In the genomic region with DNA sequence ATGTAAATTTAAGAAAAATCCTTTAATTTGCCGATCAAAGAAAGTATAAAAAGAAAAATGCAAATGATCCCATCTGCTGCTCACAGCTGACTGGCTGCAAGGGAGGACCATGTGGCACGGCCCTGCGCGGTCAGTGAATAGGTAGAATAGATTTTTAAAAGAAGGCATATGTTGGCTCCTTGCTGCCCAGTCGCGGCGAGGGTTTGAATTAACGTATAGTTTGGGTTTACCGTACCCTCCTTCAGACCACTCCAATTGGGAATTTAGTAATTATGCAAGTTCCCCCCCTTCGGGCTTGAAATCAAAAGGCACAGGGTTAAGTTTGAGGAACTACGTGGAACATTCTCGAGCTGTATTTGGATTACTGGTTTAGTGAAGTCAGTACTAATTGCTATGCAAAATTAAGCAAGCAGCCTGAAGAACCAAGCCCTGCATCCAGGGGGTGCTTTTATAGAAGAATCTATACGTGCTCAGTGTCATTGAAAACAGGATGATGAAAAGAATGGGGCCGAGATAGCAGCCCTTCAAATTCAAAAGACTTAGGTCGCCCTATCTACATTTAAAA, we compare ENCODE assay signal across 8 cellular contexts. TPM values are rescaled to one million over a fixed set of nuclear protein-coding genes. Genes with fewer than 3 reads are reported as not detected.
A peak's percentile ranks its signal among the peaks of the same experiment; 100 is the strongest.
DNase-seq lines count a peak whose midpoint lies in the region; ATAC-seq, FAIRE-seq and TF ChIP-seq lines count a peak whose summit lies in the region.

No MANE protein-coding gene starts in this region.

- no peaks in the 10 kb centered on the region for H3K27me3 ChIP-seq in pancreas

- ATAC-seq in GM19351 (IDR thresholded peaks at IDR 0.05; ENCODE audit: unreplicated experiment) (peak; percentile 28), pancreas (peak; percentile 55 to 79 (median 68)), GM18502 (IDR thresholded peaks at IDR 0.05; ENCODE audit: poor library complexity, unreplicated experiment) (no peak), GM18520 (IDR thresholded peaks at IDR 0.05; ENCODE audit: unreplicated experiment) (no peak)

- no peak for TF ChIP-seq CTCF in AG04449 (IDR thresholded peaks at IDR 0.05; ENCODE audit: insufficient read depth, low read length, missing control alignments)
- peak; percentile 16 for TF ChIP-seq CTCF in glutamatergic neuron (IDR thresholded peaks at IDR 0.05; ENCODE audit: partially characterized antibody, unreplicated experiment)
- TF ChIP-seq CTCF in pancreas (IDR thresholded peaks at IDR 0.05), result no peak

- H3K27me3 Mint-ChIP-seq in activated CD4-positive, alpha-beta memory T cell treated with anti-CD3 and anti-CD28 coated beads, Interleukin-2, amount 10 ng/mL, durations not matched to agents 7 days and 5 days, result peaks cover 17% of the 10 kb centered on the region
- H3K27me3 Mint-ChIP-seq in glutamatergic neuron (ENCODE audit: unreplicated experiment), result peaks cover 24% of the 10 kb centered on the region

- peak overlapping the region; percentile 71 for H3K4me3 Mint-ChIP-seq in activated CD4-positive, alpha-beta memory T cell treated with anti-CD3 and anti-CD28 coated beads, Interleukin-2, amount 10 ng/mL, durations not matched to agents 7 days and 5 days
- H3K4me3 Mint-ChIP-seq in glutamatergic neuron (ENCODE audit: unreplicated experiment), result peak overlapping the region; percentile 93

- H3K36me3 Mint-ChIP-seq in activated CD4-positive, alpha-beta memory T cell treated with anti-CD3 and anti-CD28 coated beads, Interleukin-2, amount 10 ng/mL, durations not matched to agents 7 days and 5 days (ENCODE audit: low read depth), result no peaks in the 10 kb centered on the region
- no peaks in the 10 kb centered on the region for H3K36me3 Mint-ChIP-seq in glutamatergic neuron (ENCODE audit: unreplicated experiment)

- POLR2A ChIA-PET in AG04449 (lab: Yijun Ruan, JAX), result interaction anchor here (0.6 kb wide), 1 partner anchor 490 kb away, joined by 3 read pairs; no protein-coding TSS in a partner anchor
- POLR2A ChIA-PET in activated CD4-positive, alpha-beta memory T cell treated with anti-CD3 and anti-CD28 coated beads, Interleukin-2, amount 10 ng/mL, durations not matched to agents 7 days and 5 days (lab: Charles Lee), result interaction anchor here (1.3 to 1.8 kb wide), 3 partner anchors 55 to 343 kb away, joined by 6 to 10 read pairs (median 9); a partner anchor contains a TSS

- CTCF ChIA-PET in AG04449 (lab: Yijun Ruan, JAX), result interaction anchor here (1.0 to 2.7 kb wide), 7 partner anchors 11 to 203 kb away, joined by 3 to 6 read pairs (median 4); a partner anchor contains a TSS
- CTCF ChIA-PET in activated CD4-positive, alpha-beta memory T cell treated with anti-CD3 and anti-CD28 coated beads, Interleukin-2, amount 10 ng/mL, durations not matched to agents 7 days and 5 days (lab: Charles Lee), result interaction anchor here (1.4 to 1.5 kb wide), 2 partner anchors 44 to 88 kb away, joined by 3 to 5 read pairs; a partner anchor contains a TSS

- FAIRE-seq in pancreas (lab: Jason Lieb, UNC), result no peak

- no peak overlapping the region for H3K27ac Mint-ChIP-seq in activated CD4-positive, alpha-beta memory T cell treated with anti-CD3 and anti-CD28 coated beads, Interleukin-2, amount 10 ng/mL, durations not matched to agents 7 days and 5 days
- peak overlapping the region; percentile 99 for H3K27ac Mint-ChIP-seq in glutamatergic neuron (ENCODE audit: unreplicated experiment)

- no peaks in the 10 kb centered on the region for H3K36me3 ChIP-seq in pancreas

- DNase-seq in AG04449 (ENCODE audit: low read depth, low spot score) (no peak), NCI-H2227 treated with DMSO at 0.1 percent for 48 hours (lab: John Stamatoyannopoulos, UW) (peak; percentile 62), glutamatergic neuron (peak; percentile 61), pancreas (peak in 5 of 6 donors; percentile 45 to 72 (median 54))
- DNase-seq in activated CD4-positive, alpha-beta memory T cell treated with anti-CD3 and anti-CD28 coated beads, Interleukin-2, amount 10 ng/mL, durations not matched to agents 7 days and 5 days, result no peak

- H3K4me3 ChIP-seq in AG04449 (ENCODE audit: low read depth, low read length) (peak overlapping the region; percentile 63), pancreas (peak overlapping the region; percentile 53 to 75 (median 64))

- H3K9me3 ChIP-seq in pancreas, result no peaks in the 10 kb centered on the region

- peaks cover 18% of the 10 kb centered on the region for H3K4me1 Mint-ChIP-seq in activated CD4-positive, alpha-beta memory T cell treated with anti-CD3 and anti-CD28 coated beads, Interleukin-2, amount 10 ng/mL, durations not matched to agents 7 days and 5 days
- peaks cover 15% of the 10 kb centered on the region for H3K4me1 Mint-ChIP-seq in glutamatergic neuron (ENCODE audit: low read depth, unreplicated experiment)

- WGBS in pancreas, 2 donors, result 1 to 2% methylated on average over 15 of the region's 15 CpGs

- intact Hi-C loops in pancreas (cut with DNase I), result no loop called here

- H3K27ac ChIP-seq in pancreas, result peak overlapping the region; percentile 78 to 93 (median 90)

- H3K4me1 ChIP-seq in pancreas, result peaks cover 0 to 7% (median 7%) of the 10 kb centered on the region in 3 donors

- H3K9me3 Mint-ChIP-seq in activated CD4-positive, alpha-beta memory T cell treated with anti-CD3 and anti-CD28 coated beads, Interleukin-2, amount 10 ng/mL, durations not matched to agents 7 days and 5 days, result no peaks in the 10 kb centered on the region
- peaks cover 21% of the 10 kb centered on the region for H3K9me3 Mint-ChIP-seq in glutamatergic neuron (ENCODE audit: unreplicated experiment)

RNA-seq across cellular contexts. Expression of a gene that starts 1.1 kb away (rescaled TPM):
- 1 to 10 TPM; 2.3 to 2.5 TPM for total RNA-seq in activated CD4-positive, alpha-beta memory T cell treated with anti-CD3 and anti-CD28 coated beads, Interleukin-2, amount 10 ng/mL, durations not matched to agents 7 days and 5 days
- 10.9 TPM for total RNA-seq in glutamatergic neuron (ENCODE audit: unreplicated experiment)
- total RNA-seq in pancreas, result 1 to 10 TPM; 1.4 to 3.4 (median 2.5) TPM
- polyA plus RNA-seq in pancreas, result under 1 TPM; 0.77 to 0.87 TPM

Comparison
In these comparisons a context has a peak if more than half of its experiments do, and no peak if none do; other contexts are left out.
1. DNase-seq: peak in NCI-H2227 treated with DMSO at 0.1 percent for 48 hours (single experiment), glutamatergic neuron (single experiment) and pancreas (5 of 6); none in AG04449 (single experiment) and activated CD4-positive, alpha-beta memory T cell treated with anti-CD3 and anti-CD28 coated beads, Interleukin-2, amount 10 ng/mL, durations not matched to agents 7 days and 5 days (single experiment).
2. ATAC-seq: peak in GM19351 (single experiment) and pancreas (4 of 4); none in GM18502 (single experiment) and GM18520 (single experiment).